ENCODE assay signal across 26 cellular contexts in genomic region chr21:45939521-45940045, GRCh38.
"Had no signal": no experiment of that assay in that cellular context is flagged by ENCODE, and none has a peak within 500 bp of the region (broad histone marks: within the 10 kb centered on the region; RNA-seq: fewer than 3 reads in every experiment).

No MANE protein-coding gene starts in this region.

- H3K27me3 ChIP-seq: adrenal gland, body of pancreas, colonic mucosa, esophagus squamous epithelium, gastroesophageal sphincter had no signal

- H3K4me1 ChIP-seq: adrenal gland, body of pancreas, colonic mucosa, esophagus squamous epithelium, gastroesophageal sphincter had no signal

- H3K4me3 ChIP-seq: adrenal gland, body of pancreas, colonic mucosa, esophagus squamous epithelium, gastroesophageal sphincter had no signal

- H3K9me3 ChIP-seq: body of pancreas, colonic mucosa had no signal

- ATAC-seq: activated CD4-positive, alpha-beta T cell treated with anti-CD3 and anti-CD28 coated beads for 36 hours; activated CD8-positive, alpha-beta memory T cell treated with anti-CD3 and anti-CD28 coated beads, Interleukin-2, amount 10 ng/mL, durations not matched to agents 7 days and 5 days; activated CD8-positive, alpha-beta T cell treated with anti-CD3 and anti-CD28 coated beads, Interleukin-2, amount 10 ng/mL, durations not matched to agents 7 days and 5 days; activated naive CD8-positive, alpha-beta T cell treated with anti-CD3 and anti-CD28 coated beads, Interleukin-2, amount 50 U/mL, for 24 hours; body of pancreas; gastroesophageal sphincter had no signal

- H3K36me3 ChIP-seq: adrenal gland, colonic mucosa, esophagus squamous epithelium had no signal

- DNase-seq: activated CD4-positive, alpha-beta memory T cell treated with anti-CD3 and anti-CD28 coated beads for 36 hours; activated CD4-positive, alpha-beta T cell treated with anti-CD3 and anti-CD28 coated beads for 36 hours; activated CD4-positive, alpha-beta T cell treated with anti-CD3 and anti-CD28 coated beads, Interleukin-2, amount 10 ng/mL, durations not matched to agents 24 days and 14 days; activated CD4-positive, CD25-positive, alpha-beta regulatory T cell; activated CD4-positive, CD25-positive, alpha-beta regulatory T cell treated with anti-CD3 and anti-CD28 coated beads, Interleukin-2, amount 50 U/mL, for 72 hours; activated CD8-positive, alpha-beta memory T cell treated with anti-CD3 and anti-CD28 coated beads, Interleukin-2, amount 10 ng/mL, durations not matched to agents 7 days and 5 days; activated CD8-positive, alpha-beta memory T cell treated with anti-CD3 and anti-CD28 coated beads, Interleukin-2, amount 50 U/mL, for 4 hours; activated CD8-positive, alpha-beta T cell treated with anti-CD3 and anti-CD28 coated beads, Interleukin-2, amount 10 ng/mL, durations not matched to agents 7 days and 5 days; activated effector memory CD4-positive, alpha-beta T cell treated with anti-CD3 and anti-CD28 coated beads, Interleukin-2, amount 50 U/mL, for 16 hours; activated naive CD4-positive, alpha-beta T cell treated with anti-CD3 and anti-CD28 coated beads for 36 hours; activated naive CD8-positive, alpha-beta T cell treated with anti-CD3 and anti-CD28 coated beads for 36 hours; activated naive CD8-positive, alpha-beta T cell treated with anti-CD3 and anti-CD28 coated beads, Interleukin-2, amount 50 U/mL, for 24 hours; activated T-cell treated with anti-CD3 and anti-CD28 coated beads, Interleukin-2, amount 50 U/mL, for 1 hour; activated T-cell treated with anti-CD3 and anti-CD28 coated beads, Interleukin-2, amount 50 U/mL, for 48 hours; adrenal gland; amygdala; aorta; body of pancreas; caudate nucleus; colonic mucosa; effector CD8-positive, alpha-beta T cell; esophagus squamous epithelium; foreskin melanocyte; T-helper 2 cell had no signal

- H3K27ac ChIP-seq: adrenal gland, body of pancreas, colonic mucosa, epithelial cell of prostate, esophagus squamous epithelium, gastroesophageal sphincter had no signal
